Comparison of ENCODE assay signal across 17 cellular contexts in the genomic region with DNA sequence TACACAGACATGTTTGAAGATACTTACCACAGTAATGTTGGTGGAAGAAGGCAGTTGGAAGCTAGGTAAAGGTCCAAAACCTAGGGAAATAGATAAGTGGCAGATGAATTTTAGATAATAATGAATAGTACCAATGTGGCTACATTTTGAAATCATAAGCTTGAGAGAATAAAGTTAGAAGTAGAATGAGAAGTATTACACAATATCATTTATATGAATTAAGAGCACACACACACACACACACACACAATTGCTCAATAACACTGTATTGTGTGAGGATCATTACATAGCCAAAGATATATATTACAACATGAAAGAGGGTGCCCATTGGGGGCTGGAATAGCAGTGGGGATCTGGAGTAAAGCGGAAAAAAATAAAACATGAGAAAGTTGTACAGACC.
"Had no signal": no experiment of that assay in that cellular context is flagged by ENCODE, and none has a peak within 500 bp of the region (broad histone marks: within the 10 kb centered on the region; RNA-seq: fewer than 3 reads in every experiment).

No MANE protein-coding gene starts in this region.

- H3K27me3 ChIP-seq: SJSA1 had no signal

- H3K36me3 ChIP-seq: SJSA1 had no signal

- H3K4me3 ChIP-seq: SJSA1, SK-N-MC had no signal

- H3K9me3 ChIP-seq: SJSA1 had no signal

- H3K4me1 ChIP-seq: SJSA1 had no signal

- DNase-seq: Karpas-422, KG1, NCI-H1092 treated with DMSO at 0.1 percent for 48 hours, NCI-H1436, NCI-H187, NCI-H2029, NCI-H2081 treated with DMSO at 0.1 percent for 48 hours, NCI-H226, NCI-H446, NCI-H510A, NCI-H524 treated with DMSO at 0.1 percent for 48 hours, NCI-H69, NCI-H774, Right ventricle myocardium superior, SIG-M5 had no signal
